1 cellular context compared by ENCODE assay signal in the genomic region with DNA sequence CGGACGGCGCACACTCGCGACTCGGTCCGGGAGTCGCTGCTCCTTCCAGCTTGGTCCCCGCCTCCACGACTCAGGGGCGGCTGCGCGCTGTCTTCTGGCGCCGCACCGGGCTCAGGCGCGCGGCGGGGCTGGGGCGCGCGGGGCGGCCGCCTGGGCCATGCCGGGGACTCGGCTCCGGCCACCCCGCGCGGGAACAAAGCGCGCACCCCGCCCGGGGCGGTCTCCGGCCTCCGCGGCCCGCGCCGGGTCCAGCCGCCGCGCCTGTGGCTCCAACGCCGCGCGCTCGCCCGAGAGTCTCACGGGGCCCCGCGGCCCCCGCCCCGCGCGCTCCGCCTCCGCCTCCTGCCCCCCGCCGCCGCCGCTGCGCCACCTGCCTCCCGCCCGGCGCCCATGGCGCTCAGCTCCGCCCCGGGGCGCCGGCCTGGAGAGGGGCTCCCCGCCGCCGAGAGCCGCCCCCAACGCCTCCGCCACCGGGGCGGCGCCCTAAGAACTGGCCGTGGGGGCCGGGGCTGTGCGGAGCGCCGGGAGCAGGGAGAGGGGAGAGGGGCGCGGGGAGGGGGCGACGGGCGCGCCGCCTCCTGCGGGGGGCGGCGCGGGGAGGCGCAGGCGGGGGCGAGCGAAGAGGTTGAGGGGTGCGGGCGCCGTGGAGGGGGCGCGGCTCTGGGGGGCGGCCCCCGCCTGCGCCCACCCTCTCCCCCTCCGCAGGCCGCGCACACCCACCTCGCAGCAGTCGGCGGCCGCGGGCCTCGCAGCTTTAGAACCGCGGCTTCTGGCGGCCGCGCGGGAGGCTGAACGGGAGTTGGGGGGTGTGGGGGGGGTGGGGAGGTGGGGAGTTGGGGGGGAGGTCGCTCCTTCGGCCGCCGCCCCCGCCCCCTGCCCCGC.
TF ChIP-seq lines count a peak whose summit lies in the region.

No MANE protein-coding gene starts in this region.

TF ChIP-seq in H1, 55 proteins besides CTCF, POLR2A, EP300 and RAD21:
- TF ChIP-seq PHF8 (conservative IDR thresholded peaks at IDR 0.05; ENCODE audit: low read depth, low read length) (no peak), EZH2 (IDR thresholded peaks at IDR 0.05; ENCODE audit: low read depth, low read length, severe bottlenecking) (peak; percentile 34), SIX5 (IDR thresholded peaks at IDR 0.05; ENCODE audit: low read depth, low read length) (no peak), SUZ12 (IDR thresholded peaks at IDR 0.05; ENCODE audit: low read length) (peak; percentile 1; the same call in 1 of the 2 replicates), BCL11A (IDR thresholded peaks at IDR 0.05; ENCODE audit: low read depth in 2 of 2, low read length in 2 of 2) (no peak)
- TF ChIP-seq, protein P1, sequence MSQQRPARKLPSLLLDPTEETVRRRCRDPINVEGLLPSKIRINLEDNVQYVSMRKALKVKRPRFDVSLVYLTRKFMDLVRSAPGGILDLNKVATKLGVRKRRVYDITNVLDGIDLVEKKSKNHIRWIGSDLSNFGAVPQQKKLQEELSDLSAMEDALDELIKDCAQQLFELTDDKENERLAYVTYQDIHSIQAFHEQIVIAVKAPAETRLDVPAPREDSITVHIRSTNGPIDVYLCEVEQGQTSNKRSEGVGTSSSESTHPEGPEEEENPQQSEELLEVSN (IDR thresholded peaks at IDR 0.05), result no peak
